In genomic region chr15:67822537-67823370, GRCh38 we compare ENCODE assay signal across 9 cellular contexts. TPM values are rescaled to one million over a fixed set of nuclear protein-coding genes. Genes with fewer than 3 reads are reported as not detected.
DNase-seq lines count a peak whose midpoint lies in the region; ATAC-seq and TF ChIP-seq lines count a peak whose summit lies in the region.
"Had no signal": no experiment of that assay in that cellular context is flagged by ENCODE, and none has a peak within 500 bp of the region (broad histone marks: within the 10 kb centered on the region; RNA-seq: fewer than 3 reads in every experiment).

No MANE protein-coding gene starts in this region.

- H3K36me3 Mint-ChIP-seq in IgD-negative memory B cell: peaks cover 2% of the 10 kb centered on the region
- H3K36me3 Mint-ChIP-seq in central memory CD8-positive, alpha-beta T cell (ENCODE audit: insufficient read depth): peaks cover 12% of the 10 kb centered on the region

- peak overlapping the region; percentile 8 for H3K4me3 ChIP-seq in rectal smooth muscle tissue (ENCODE audit: low read length)
- H3K4me3 ChIP-seq in foreskin fibroblast (ENCODE audit: low read depth in 1 of 2, low read length in 2 of 2): no peak overlapping the region

- H3K27me3 Mint-ChIP-seq in IgD-negative memory B cell: peaks cover 65% of the 10 kb centered on the region
- peaks cover 85% of the 10 kb centered on the region for H3K27me3 Mint-ChIP-seq in central memory CD8-positive, alpha-beta T cell

- peaks cover 15 to 22% (median 16%) of the 10 kb centered on the region in 3 donors for H3K4me1 Mint-ChIP-seq in IgD-negative memory B cell
- peaks cover 48% of the 10 kb centered on the region for H3K4me1 Mint-ChIP-seq in central memory CD8-positive, alpha-beta T cell

- peaks cover 64% of the 10 kb centered on the region for H3K27me3 ChIP-seq in rectal smooth muscle tissue (ENCODE audit: control insufficient read depth, insufficient read depth, low read length)

- peaks cover 0 to 6% (median 4%) of the 10 kb centered on the region in 3 donors for H3K9me3 Mint-ChIP-seq in IgD-negative memory B cell
- H3K9me3 Mint-ChIP-seq in central memory CD8-positive, alpha-beta T cell: no peaks in the 10 kb centered on the region

- H3K27ac Mint-ChIP-seq in IgD-negative memory B cell: peak overlapping the region; percentile 89 to 93 (median 92)
- H3K27ac Mint-ChIP-seq in central memory CD8-positive, alpha-beta T cell (ENCODE audit: low read depth): no peak overlapping the region

- no peak overlapping the region for H3K9ac ChIP-seq in rectal smooth muscle tissue (ENCODE audit: low read length)

- H3K4me3 Mint-ChIP-seq in IgD-negative memory B cell: peak overlapping the region; percentile 46 to 75 (median 60)
- peak overlapping the region; percentile 47 for H3K4me3 Mint-ChIP-seq in central memory CD8-positive, alpha-beta T cell

- TF ChIP-seq CTCF in foreskin fibroblast (IDR thresholded peaks at IDR 0.05; ENCODE audit: low read depth, low read length): no peak

- H3K27ac ChIP-seq in rectal smooth muscle tissue (ENCODE audit: low read depth, low read length): no peak overlapping the region

- no peak for ATAC-seq in central memory CD8-positive, alpha-beta T cell (replicated peaks; ENCODE audit: extremely low read depth, poor library complexity, severe bottlenecking)

- no peaks in the 10 kb centered on the region for H3K36me3 ChIP-seq in rectal smooth muscle tissue (ENCODE audit: control insufficient read depth, insufficient read depth, low read length)

- no peaks in the 10 kb centered on the region for H3K4me1 ChIP-seq in rectal smooth muscle tissue (ENCODE audit: control insufficient read depth, insufficient read depth, low read length)

- DNase-seq in NCI-H1417 (lab: John Stamatoyannopoulos, UW): peak in 2 of 3 experiments; percentile 77 to 82
- no peak for DNase-seq in NCI-H1417 treated with DMSO at 0.1 percent for 48 hours (lab: John Stamatoyannopoulos, UW)
- no peak for DNase-seq in central memory CD8-positive, alpha-beta T cell (ENCODE audit: low spot score in 2 of 2)
- DNase-seq in effector CD4-positive, alpha-beta T cell: no peak
- DNase-seq in foreskin fibroblast: no peak
- DNase-seq in medulla oblongata (ENCODE audit: extremely low spot score): no peak
- DNase-seq: cortex of kidney had no signal

RNA-seq across cellular contexts. Expression of gene SKOR1, which starts 2.6 kb away (rescaled TPM):
- not detected for polyA plus RNA-seq in IgD-negative memory B cell

RNA-seq across cellular contexts. Expression of gene RNU6-1, which starts 17.1 kb away (rescaled TPM):
- not detected for polyA plus RNA-seq in IgD-negative memory B cell

Comparison
In these comparisons a context has a peak if more than half of its experiments do, and no peak if none do; other contexts are left out.
1. DNase-seq: peak in NCI-H1417 (2 of 3); none in NCI-H1417 treated with DMSO at 0.1 percent for 48 hours (single experiment), central memory CD8-positive, alpha-beta T cell (0 of 2), effector CD4-positive, alpha-beta T cell (single experiment), foreskin fibroblast (0 of 2) and medulla oblongata (single experiment).